18 cellular contexts compared by ENCODE assay signal in the genomic region with DNA sequence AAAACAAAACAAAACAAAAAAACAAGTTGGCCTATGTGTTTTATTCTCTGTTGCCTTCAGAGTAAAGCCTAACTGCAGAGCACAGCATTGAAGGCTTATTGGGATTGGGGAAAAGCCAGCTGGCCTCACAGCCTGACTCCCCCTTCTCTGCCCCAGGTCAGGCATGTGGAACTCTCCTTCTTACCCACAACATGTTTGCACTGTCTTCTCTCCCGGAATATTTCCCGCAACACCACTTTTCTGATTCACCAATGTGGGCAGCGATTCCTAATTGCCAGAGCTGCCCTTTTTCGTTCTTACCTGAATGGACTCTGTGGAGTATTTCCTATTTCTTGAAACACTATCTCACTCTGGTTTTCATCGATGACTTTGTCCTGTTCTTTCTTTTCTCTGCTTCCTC.
"Had no signal": no experiment of that assay in that cellular context is flagged by ENCODE, and none has a peak within 500 bp of the region (broad histone marks: within the 10 kb centered on the region; RNA-seq: fewer than 3 reads in every experiment).

No MANE protein-coding gene starts in this region.

- DNase-seq: caudate nucleus; colonic mucosa; dermis blood vessel endothelial cell; erythroblast; foreskin keratinocyte; heart right ventricle; hypothalamus; left colon; left ventricle myocardium superior; naive thymus-derived CD4-positive, alpha-beta T cell; right cardiac atrium; small intestine; stimulated activated CD4-positive, alpha-beta T cell treated with anti-CD3 and anti-CD28 coated beads, Interleukin-12 subunit alpha, Interleukin-12 subunit beta, amount 100 ng/mL, for 4 hours; stimulated activated naive CD4-positive, alpha-beta T cell; tibial artery had no signal

- FAIRE-seq: islet of Langerhans, small intestine had no signal

- H3K27ac ChIP-seq: colonic mucosa, foreskin keratinocyte, heart right ventricle, suprapubic skin, tibial artery had no signal

- H3K27me3 ChIP-seq: colonic mucosa, foreskin keratinocyte, suprapubic skin had no signal

- H3K36me3 ChIP-seq: colonic mucosa, heart right ventricle, suprapubic skin, tibial artery had no signal

- H3K4me1 ChIP-seq: foreskin keratinocyte had no signal

- H3K9me3 ChIP-seq: colonic mucosa, heart right ventricle, suprapubic skin, tibial artery had no signal

- H3K4me3 ChIP-seq: colonic mucosa, heart right ventricle, lung, suprapubic skin, tibial artery had no signal
